In the genomic region with DNA sequence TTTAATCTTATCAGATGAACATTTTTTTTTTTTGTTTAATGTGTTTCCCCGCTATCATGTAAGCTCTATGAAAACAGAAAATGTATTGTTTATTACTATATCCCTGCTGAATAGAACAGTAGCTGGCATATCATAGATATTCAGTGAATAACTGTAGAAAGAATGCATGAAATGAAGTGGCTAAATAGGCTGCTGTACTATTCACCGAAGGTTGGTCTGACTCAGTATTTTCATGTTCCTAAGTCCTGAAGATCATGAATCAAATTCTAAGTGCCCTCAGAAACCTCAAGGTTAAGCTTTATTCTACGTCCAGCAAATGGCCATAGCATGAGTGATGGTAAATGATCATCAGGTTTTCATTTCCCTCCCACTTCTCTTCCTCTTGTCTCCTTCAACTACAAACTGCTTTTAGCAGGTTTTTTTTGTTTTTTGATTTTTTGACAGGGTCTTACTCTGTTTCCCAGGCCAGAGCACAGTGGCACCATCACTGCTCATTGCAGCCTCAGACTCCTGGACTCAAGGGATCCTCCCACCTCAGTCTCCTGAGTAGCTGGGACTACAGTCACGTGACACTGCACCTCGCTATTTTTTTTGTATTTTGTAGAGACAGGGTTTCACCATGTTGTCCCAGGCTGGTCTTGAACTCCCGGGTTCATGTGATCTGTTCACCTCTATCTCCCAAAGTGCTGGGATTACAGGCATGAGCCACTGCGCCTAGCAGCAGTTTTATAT, we compare ENCODE assay signal across 17 cellular contexts. TPM values are rescaled to one million over a fixed set of nuclear protein-coding genes. Genes with fewer than 3 reads are reported as not detected.
A peak's percentile ranks its signal among the peaks of the same experiment; 100 is the strongest.
DNase-seq lines count a peak whose midpoint lies in the region; ATAC-seq and TF ChIP-seq lines count a peak whose summit lies in the region.
"Had no signal": no experiment of that assay in that cellular context is flagged by ENCODE, and none has a peak within 500 bp of the region (broad histone marks: within the 10 kb centered on the region; RNA-seq: fewer than 3 reads in every experiment).

No MANE protein-coding gene starts in this region.

- H3K9me2 ChIP-seq in SK-N-SH = no peaks in the 10 kb centered on the region

- H3K9me3 ChIP-seq in SK-N-SH (no peaks in the 10 kb centered on the region), upper lobe of left lung (no peaks in the 10 kb centered on the region)
- H3K9me3 ChIP-seq: heart right ventricle, suprapubic skin had no signal

- no peaks in the 10 kb centered on the region for H4K20me1 ChIP-seq in SK-N-SH (ENCODE audit: insufficient read depth)

- no peak for TF ChIP-seq POLR2A in upper lobe of left lung (IDR thresholded peaks at IDR 0.05)

- H3K27me3 ChIP-seq in SK-N-SH (ENCODE audit: insufficient read depth) = no peaks in the 10 kb centered on the region
- H3K27me3 ChIP-seq in upper lobe of left lung = no peaks in the 10 kb centered on the region
- H3K27me3 ChIP-seq: dorsolateral prefrontal cortex, heart right ventricle, suprapubic skin had no signal

- CTCF ChIA-PET in activated CD4-positive, alpha-beta T cell treated with anti-CD3 and anti-CD28 coated beads, Interleukin-2, amount 10 ng/mL, durations not matched to agents 7 days and 5 days (lab: Charles Lee) = interaction anchor here (0.6 to 2.1 kb wide), 4 partner anchors 13 to 751 kb away, joined by 3 to 4 read pairs (median 3); a partner anchor contains a TSS
- CTCF ChIA-PET in activated CD4-positive, alpha-beta T cell treated with anti-CD3 and anti-CD28 coated beads for 36 hours (lab: Charles Lee) = interaction anchor here (1.4 kb wide), 1 partner anchor 112 kb away, joined by 3 read pairs; no protein-coding TSS in a partner anchor
- CTCF ChIA-PET in SK-N-SH (lab: Yijun Ruan, JAX) = interaction anchor here (0.5 to 0.6 kb wide), 2 partner anchors 116 to 459 kb away, joined by 3 read pairs; no protein-coding TSS in a partner anchor

- POLR2A ChIA-PET in activated CD4-positive, alpha-beta T cell treated with anti-CD3 and anti-CD28 coated beads, Interleukin-2, amount 10 ng/mL, durations not matched to agents 7 days and 5 days (lab: Charles Lee) = no interaction called here
- POLR2A ChIA-PET in activated CD4-positive, alpha-beta T cell treated with anti-CD3 and anti-CD28 coated beads for 36 hours (lab: Charles Lee) = no interaction called here
- POLR2A ChIA-PET in SK-N-SH (lab: Yijun Ruan, JAX) = interaction anchor here (1.1 kb wide), 2 partner anchors 8 to 19 kb away, joined by 3 to 6 read pairs; a partner anchor contains a TSS

- H3K79me2 ChIP-seq in SK-N-SH (ENCODE audit: insufficient read depth) = no peaks in the 10 kb centered on the region

- DNase-seq in activated CD4-positive, alpha-beta T cell treated with anti-CD3 and anti-CD28 coated beads, Interleukin-2, amount 10 ng/mL, durations not matched to agents 7 days and 5 days = no peak
- no peak for DNase-seq in activated CD4-positive, alpha-beta T cell treated with anti-CD3 and anti-CD28 coated beads for 36 hours
- DNase-seq in SK-N-SH (no peak), fibroblast of peridontal ligament (ENCODE audit: extremely low read depth) (peak; percentile 88), stromal cell of bone marrow (ENCODE audit: low read depth) (peak; percentile 80), DMS153 (lab: John Stamatoyannopoulos, UW) (no peak), hippocampal formation (lab: John Stamatoyannopoulos, UW) (no peak), upper lobe of left lung (no peak)
- DNase-seq: activated naive CD4-positive, alpha-beta T cell treated with anti-CD3 and anti-CD28 coated beads, Interleukin-2, amount 50 U/mL, for 16 hours; dorsolateral prefrontal cortex; GOT3; heart right ventricle; NCI-H2107; OCI-M1 had no signal

- no peak overlapping the region for H3K4me3 Mint-ChIP-seq in activated CD4-positive, alpha-beta T cell treated with anti-CD3 and anti-CD28 coated beads, Interleukin-2, amount 10 ng/mL, durations not matched to agents 7 days and 5 days
- no peak overlapping the region for H3K4me3 Mint-ChIP-seq in activated CD4-positive, alpha-beta T cell treated with anti-CD3 and anti-CD28 coated beads for 36 hours

- peaks cover 20% of the 10 kb centered on the region for H3K4me1 Mint-ChIP-seq in activated CD4-positive, alpha-beta T cell treated with anti-CD3 and anti-CD28 coated beads, Interleukin-2, amount 10 ng/mL, durations not matched to agents 7 days and 5 days
- peaks cover 9% of the 10 kb centered on the region for H3K4me1 Mint-ChIP-seq in activated CD4-positive, alpha-beta T cell treated with anti-CD3 and anti-CD28 coated beads for 36 hours

- TF ChIP-seq EP300 in SK-N-SH (IDR thresholded peaks at IDR 0.05; ENCODE audit: borderline replicate concordance in 1 of 2, low read depth in 1 of 2, low read length in 1 of 2) (peak in 1 of 2 experiments; percentile 18; a peak in 1 of 4 replicates), upper lobe of left lung (IDR thresholded peaks at IDR 0.05) (no peak)

- WGBS in SK-N-SH (ENCODE audit: low lambda C conversion rate) = 26% methylated on average over 7 of the region's 7 CpGs
- WGBS in upper lobe of left lung, 2 donors = 81 to 83% methylated on average over 7 of the region's 7 CpGs

- no peak for TF ChIP-seq RAD21 in SK-N-SH (IDR thresholded peaks at IDR 0.05; ENCODE audit: low read length)

- H3K4me1 ChIP-seq in SK-N-SH (ENCODE audit: control insufficient read depth in 1 of 2, insufficient read depth in 2 of 2, low read depth in 1 of 2, low read length in 1 of 2) = no peaks in the 10 kb centered on the region
- H3K4me1 ChIP-seq in upper lobe of left lung = no peaks in the 10 kb centered on the region
- H3K4me1 ChIP-seq: heart right ventricle, suprapubic skin had no signal

- no peaks in the 10 kb centered on the region for H3K36me3 Mint-ChIP-seq in activated CD4-positive, alpha-beta T cell treated with anti-CD3 and anti-CD28 coated beads, Interleukin-2, amount 10 ng/mL, durations not matched to agents 7 days and 5 days (ENCODE audit: low read depth)
- no peaks in the 10 kb centered on the region for H3K36me3 Mint-ChIP-seq in activated CD4-positive, alpha-beta T cell treated with anti-CD3 and anti-CD28 coated beads for 36 hours (ENCODE audit: low read depth)

- H3K4me3 ChIP-seq in SK-N-SH (ENCODE audit: low read depth in 2 of 2, low read length in 1 of 2) (no peak overlapping the region), upper lobe of left lung (no peak overlapping the region)
- H3K4me3 ChIP-seq: dorsolateral prefrontal cortex, heart right ventricle, suprapubic skin had no signal

- H3K4me2 ChIP-seq in SK-N-SH = 0 out of 2 replicates have a peak overlapping the region, but pooled peaks have one; percentile 3

- no peak overlapping the region for H2AFZ ChIP-seq in SK-N-SH (ENCODE audit: low read depth)

- intact Hi-C loops in activated CD4-positive, alpha-beta T cell treated with anti-CD3 and anti-CD28 coated beads for 36 hours (cut with DNase I, micrococcal nuclease) = no loop called here

- H3K9me3 Mint-ChIP-seq in activated CD4-positive, alpha-beta T cell treated with anti-CD3 and anti-CD28 coated beads, Interleukin-2, amount 10 ng/mL, durations not matched to agents 7 days and 5 days = no peaks in the 10 kb centered on the region
- no peaks in the 10 kb centered on the region for H3K9me3 Mint-ChIP-seq in activated CD4-positive, alpha-beta T cell treated with anti-CD3 and anti-CD28 coated beads for 36 hours (ENCODE audit: low read depth)

- ATAC-seq in activated CD4-positive, alpha-beta T cell treated with anti-CD3 and anti-CD28 coated beads for 36 hours = no peak
- ATAC-seq in upper lobe of left lung (ENCODE audit: low FRiP score in 2 of 2) = no peak
- ATAC-seq: heart right ventricle had no signal

- H3K27me3 Mint-ChIP-seq in activated CD4-positive, alpha-beta T cell treated with anti-CD3 and anti-CD28 coated beads, Interleukin-2, amount 10 ng/mL, durations not matched to agents 7 days and 5 days = peaks cover 4% of the 10 kb centered on the region
- H3K27me3 Mint-ChIP-seq in activated CD4-positive, alpha-beta T cell treated with anti-CD3 and anti-CD28 coated beads for 36 hours = peaks cover 2% of the 10 kb centered on the region
- H3K27me3 Mint-ChIP-seq: progenitor cell of endocrine pancreas had no signal

- TF ChIP-seq CTCF in SK-N-SH (IDR thresholded peaks at IDR 0.05) (no peak), upper lobe of left lung (IDR thresholded peaks at IDR 0.05) (no peak)

- H3F3A ChIP-seq in SK-N-SH (replicated peaks; ENCODE audit: insufficient read depth) = no peaks in the 10 kb centered on the region

- H3K27ac ChIP-seq in SK-N-SH (ENCODE audit: low read depth in 2 of 2, low read length in 1 of 2) = peak overlapping the region in 1 of 2 experiments; percentile 45; a peak in 2 of 4 replicates
- no peak overlapping the region for H3K27ac ChIP-seq in upper lobe of left lung
- H3K27ac ChIP-seq: 22Rv1, heart right ventricle, suprapubic skin had no signal

- H3K27ac Mint-ChIP-seq in activated CD4-positive, alpha-beta T cell treated with anti-CD3 and anti-CD28 coated beads, Interleukin-2, amount 10 ng/mL, durations not matched to agents 7 days and 5 days = peak overlapping the region; percentile 5
- H3K27ac Mint-ChIP-seq in activated CD4-positive, alpha-beta T cell treated with anti-CD3 and anti-CD28 coated beads for 36 hours = no peak overlapping the region
- H3K27ac Mint-ChIP-seq: progenitor cell of endocrine pancreas had no signal

- H3K36me3 ChIP-seq in SK-N-SH (replicated peaks in 1 of 2; ENCODE audit: control insufficient read depth in 1 of 2, insufficient read depth in 2 of 2, low read length in 1 of 2) (no peaks in the 10 kb centered on the region), upper lobe of left lung (no peaks in the 10 kb centered on the region)
- H3K36me3 ChIP-seq: heart right ventricle, suprapubic skin had no signal

- H3K9ac ChIP-seq in SK-N-SH = no peak overlapping the region

TF ChIP-seq in SK-N-SH, 30 proteins besides CTCF, POLR2A, EP300 and RAD21 (continues in another document):
- peak; percentile 50 for TF ChIP-seq TCF12 (IDR thresholded peaks at IDR 0.05)
- TF ChIP-seq, protein P1, sequence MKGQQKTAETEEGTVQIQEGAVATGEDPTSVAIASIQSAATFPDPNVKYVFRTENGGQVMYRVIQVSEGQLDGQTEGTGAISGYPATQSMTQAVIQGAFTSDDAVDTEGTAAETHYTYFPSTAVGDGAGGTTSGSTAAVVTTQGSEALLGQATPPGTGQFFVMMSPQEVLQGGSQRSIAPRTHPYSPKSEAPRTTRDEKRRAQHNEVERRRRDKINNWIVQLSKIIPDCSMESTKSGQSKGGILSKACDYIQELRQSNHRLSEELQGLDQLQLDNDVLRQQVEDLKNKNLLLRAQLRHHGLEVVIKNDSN (IDR thresholded peaks at IDR 0.05; ENCODE audit: borderline replicate concordance, low read depth) = peak; percentile 71
- no peak; the same call in 1 of the 2 replicates for TF ChIP-seq TEAD4 (IDR thresholded peaks at IDR 0.05; ENCODE audit: borderline replicate concordance, insufficient read depth)
- TF ChIP-seq MEF2A (IDR thresholded peaks at IDR 0.05; ENCODE audit: borderline replicate concordance, low read depth) = no peak

RNA-seq across cellular contexts. Expression of a gene that starts 19.1 kb away (rescaled TPM):
- total RNA-seq in activated CD4-positive, alpha-beta T cell treated with anti-CD3 and anti-CD28 coated beads, Interleukin-2, amount 10 ng/mL, durations not matched to agents 7 days and 5 days = 10 to 100 TPM; 59.8 to 80.2 TPM
- total RNA-seq in activated CD4-positive, alpha-beta T cell treated with anti-CD3 and anti-CD28 coated beads for 36 hours = 10 to 100 TPM; 72.0 to 88.2 TPM
- polyA plus RNA-seq in SK-N-SH (2012; rRNA removed) = 53.1 and 58.8 TPM in 2 replicates
- polyA plus RNA-seq in SK-N-SH (2012; cell fraction: cytosol; rRNA removed) = 72.5 and 74.3 TPM in 2 replicates
- 83.4 and 174 TPM in 2 replicates for polyA plus RNA-seq in SK-N-SH (2012; cell fraction: nucleus; rRNA removed)
- 100 to 1,000 TPM; 199 to 483 (median 293) TPM for total RNA-seq in upper lobe of left lung

Comparison
In these comparisons a context has a peak if more than half of its experiments do, and no peak if none do; other contexts are left out.
1. DNase-seq: peak in fibroblast of peridontal ligament (single experiment) and stromal cell of bone marrow (single experiment); none in activated CD4-positive, alpha-beta T cell treated with anti-CD3 and anti-CD28 coated beads, Interleukin-2, amount 10 ng/mL, durations not matched to agents 7 days and 5 days (single experiment), activated CD4-positive, alpha-beta T cell treated with anti-CD3 and anti-CD28 coated beads for 36 hours (single experiment), SK-N-SH (single experiment), DMS153 (single experiment), hippocampal formation (0 of 2) and upper lobe of left lung (0 of 2).